In genomic region chr5:134570886-134571285, GRCh38 we compare ENCODE assay signal across 21 cellular contexts. TPM values are rescaled to one million over a fixed set of nuclear protein-coding genes. Genes with fewer than 3 reads are reported as not detected.
DNase-seq lines count a peak whose midpoint lies in the region; ATAC-seq and TF ChIP-seq lines count a peak whose summit lies in the region.
"Had no signal": no experiment of that assay in that cellular context is flagged by ENCODE, and none has a peak within 500 bp of the region (broad histone marks: within the 10 kb centered on the region; RNA-seq: fewer than 3 reads in every experiment).

No MANE protein-coding gene starts in this region.

- peak overlapping the region; percentile 34 to 73 for H3K27ac Mint-ChIP-seq in natural killer cell

- H3K27ac ChIP-seq in cingulate gyrus (ENCODE audit: low read depth, low read length) (peak overlapping the region; percentile 54), tibial artery (peak overlapping the region; percentile 2 to 69)
- H3K27ac ChIP-seq: lower lobe of right lung, vagina had no signal

- no peaks in the 10 kb centered on the region for H3K9me3 Mint-ChIP-seq in natural killer cell
- H3K9me3 Mint-ChIP-seq: activated naive CD8-positive, alpha-beta T cell treated with anti-CD3 and anti-CD28 coated beads, Interleukin-2, amount 10 ng/mL, durations not matched to agents 7 days and 5 days; CD4-positive, CD25-positive, alpha-beta regulatory T cell; naive B cell had no signal

- H3K4me3 Mint-ChIP-seq in natural killer cell = no peak overlapping the region
- H3K4me3 Mint-ChIP-seq: activated naive CD8-positive, alpha-beta T cell treated with anti-CD3 and anti-CD28 coated beads, Interleukin-2, amount 10 ng/mL, durations not matched to agents 7 days and 5 days; CD4-positive, CD25-positive, alpha-beta regulatory T cell had no signal

- H3K27me3 ChIP-seq in tibial artery = no peaks in the 10 kb centered on the region
- H3K27me3 ChIP-seq: MG63, vagina had no signal

- H3K36me3 ChIP-seq in tibial artery = peaks cover 50 to 100% (median 73%) of the 10 kb centered on the region in 3 donors

- no peaks in the 10 kb centered on the region for H3K9me3 ChIP-seq in tibial artery
- H3K9me3 ChIP-seq: lower lobe of right lung, MG63, SK-N-SH, vagina had no signal

- ATAC-seq in Right ventricle myocardium inferior (peak; percentile 14), natural killer cell (no peak), GM19351 (IDR thresholded peaks at IDR 0.05; ENCODE audit: unreplicated experiment) (no peak), HG03139 (IDR thresholded peaks at IDR 0.05; ENCODE audit: unreplicated experiment) (no peak)
- ATAC-seq: lower lobe of right lung had no signal

- H3K4me1 ChIP-seq in tibial artery = peaks cover 4 to 42% (median 36%) of the 10 kb centered on the region in 4 donors

- no peak overlapping the region for H3K4me3 ChIP-seq in tibial artery
- H3K4me3 ChIP-seq: lower lobe of right lung, MG63, vagina had no signal

- TF ChIP-seq CTCF in natural killer cell (IDR thresholded peaks at IDR 0.05) = no peak
- no peak for TF ChIP-seq CTCF in tibial artery (IDR thresholded peaks at IDR 0.05)

- no peaks in the 10 kb centered on the region for H3K27me3 Mint-ChIP-seq in natural killer cell (ENCODE audit: low read depth in 2 of 2)
- H3K27me3 Mint-ChIP-seq: activated naive CD8-positive, alpha-beta T cell treated with anti-CD3 and anti-CD28 coated beads, Interleukin-2, amount 10 ng/mL, durations not matched to agents 7 days and 5 days; CD4-positive, CD25-positive, alpha-beta regulatory T cell; naive B cell had no signal

- DNase-seq in Right ventricle myocardium inferior (ENCODE audit: missing footprints) (no peak), cardiac septum (ENCODE audit: low spot score) (no peak), natural killer cell (no peak), tibial artery (no peak), COLO668 (lab: John Stamatoyannopoulos, UW; ENCODE audit: unreplicated experiment) (no peak)
- DNase-seq: activated CD4-positive, alpha-beta T cell treated with anti-CD3 and anti-CD28 coated beads for 4 hours; activated CD8-positive, alpha-beta memory T cell treated with anti-CD3 and anti-CD28 coated beads, Interleukin-2, amount 50 U/mL, for 48 hours; activated naive CD8-positive, alpha-beta T cell treated with anti-CD3 and anti-CD28 coated beads, Interleukin-2, amount 10 ng/mL, durations not matched to agents 7 days and 5 days; CD4-positive, CD25-positive, alpha-beta regulatory T cell; effector CD4-positive, alpha-beta T cell; head of caudate nucleus; lower lobe of right lung; MG63; naive B cell; NCI-H226; SK-N-SH; T-helper 9 cell had no signal

- intact Hi-C loops in Right ventricle myocardium inferior (cut with DNase I) (loop anchor here (5.0 kb wide), 1 partner anchor 199 kb away; the partner anchor contains the start of gene UBE2B), cardiac septum (cut with DNase I) (loop anchor here (5.0 kb wide), 1 partner anchor 104 kb away; no protein-coding TSS in a partner anchor), natural killer cell (cut with micrococcal nuclease) (no loop called here), tibial artery (cut with DNase I; ENCODE audit: low total_unique reads) (no loop called here)

- H3K36me3 Mint-ChIP-seq in natural killer cell = no peaks in the 10 kb centered on the region

- H3K4me1 Mint-ChIP-seq in natural killer cell = peaks cover 43 to 51% of the 10 kb centered on the region in 2 donors

RNA-seq across cellular contexts. Expression of gene JADE2, which starts 45.4 kb away (rescaled TPM):
- total RNA-seq in Right ventricle myocardium inferior = 24.6 TPM
- total RNA-seq in cardiac septum = 25.7 TPM
- 100 to 1,000 TPM; 130 to 174 (median 173) TPM for total RNA-seq in natural killer cell

Comparison
In these comparisons a context has a peak if more than half of its experiments do, and no peak if none do; other contexts are left out.
1. intact Hi-C loops: an anchor here in Right ventricle myocardium inferior (5.0 kb wide) and cardiac septum (5.0 kb wide); none called in natural killer cell and tibial artery.